In the genomic region with DNA sequence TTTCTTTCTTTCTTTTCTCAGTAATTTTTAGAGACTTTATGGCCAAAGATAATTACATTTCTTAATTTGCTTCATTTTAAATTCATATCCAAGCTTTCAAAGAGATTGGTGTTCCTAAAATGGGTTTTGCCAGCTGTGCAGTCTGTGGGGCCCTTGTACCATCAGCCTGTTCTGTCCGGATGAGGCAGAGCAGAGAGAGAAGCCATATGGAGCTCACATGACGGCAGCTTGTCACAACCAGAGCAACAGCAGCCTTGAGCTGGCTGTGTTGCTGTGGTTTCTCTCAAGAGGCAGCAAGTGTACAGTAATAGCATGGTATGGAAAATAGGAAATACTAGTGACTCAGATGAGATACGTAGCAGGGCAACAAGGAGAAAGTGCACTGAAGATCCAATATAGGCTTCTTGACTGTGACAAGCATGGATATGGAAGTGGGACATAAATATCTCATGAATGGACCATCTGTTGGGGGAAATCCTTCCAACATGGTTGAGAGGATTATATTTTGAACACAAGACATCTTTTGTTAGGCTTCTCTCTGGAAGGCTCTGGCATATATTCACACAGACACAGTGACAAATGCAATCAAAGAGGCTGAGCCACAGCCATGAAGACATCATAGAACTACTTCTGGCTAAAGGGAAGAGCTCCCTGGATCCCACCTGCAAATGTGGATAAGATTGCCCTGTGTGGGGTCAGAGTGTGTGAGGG, we compare ENCODE assay signal across 23 cellular contexts.
A peak's percentile ranks its signal among the peaks of the same experiment; 100 is the strongest.
DNase-seq lines count a peak whose midpoint lies in the region; ATAC-seq, FAIRE-seq and TF ChIP-seq lines count a peak whose summit lies in the region.
"Had no signal": no experiment of that assay in that cellular context is flagged by ENCODE, and none has a peak within 500 bp of the region (broad histone marks: within the 10 kb centered on the region; RNA-seq: fewer than 3 reads in every experiment).

No MANE protein-coding gene starts in this region.

- no peak for ATAC-seq in HG03521 (IDR thresholded peaks at IDR 0.05; ENCODE audit: unreplicated experiment)
- ATAC-seq: stimulated activated memory B cell treated with anti-CD40 and anti-IgM and Interleukin-4, amounts not matched to agents 10 μg/mL and 1 μg/mL and 100 μg/mL, for 72 hours; T-helper 17 cell had no signal

- H3K9ac ChIP-seq in kidney (ENCODE audit: low read length in 2 of 2), result no peak overlapping the region
- H3K9ac ChIP-seq: parathyroid adenoma had no signal

- H3K9me3 ChIP-seq in kidney (ENCODE audit: control insufficient read depth in 1 of 2, low read length in 2 of 2), result no peaks in the 10 kb centered on the region
- H3K9me3 ChIP-seq: MG63, testis had no signal

- no peak overlapping the region for H3K27ac ChIP-seq in kidney (ENCODE audit: low read depth in 2 of 2, low read length in 2 of 2)
- H3K27ac ChIP-seq: brain microvascular endothelial cell, parathyroid adenoma, PC-9, testis had no signal

- no peaks in the 10 kb centered on the region for H3K4me1 ChIP-seq in kidney (ENCODE audit: control insufficient read depth in 1 of 2, insufficient read depth in 1 of 2, low read depth in 1 of 2, low read length in 2 of 2)
- H3K4me1 ChIP-seq: parathyroid adenoma, testis had no signal

- no peak overlapping the region for H3K4me3 ChIP-seq in kidney (ENCODE audit: low read length in 2 of 2)
- H3K4me3 ChIP-seq: MG63, PC-9, testis had no signal

- DNase-seq in Ammon's horn (ENCODE audit: low spot score) (peak; percentile 40), NCI-H1694 treated with DMSO at 0.1 percent for 48 hours (lab: John Stamatoyannopoulos, UW) (peak; percentile 64), amygdala (lab: John Stamatoyannopoulos, UW) (peak in 31 of 56 donors; percentile 1 to 44 (median 15)), middle frontal gyrus (ENCODE audit: extremely low spot score, low spot score) (peak; percentile 26), kidney (no peak), A172 (ENCODE audit: low spot score) (no peak), iPS-NIHi7 (ENCODE audit: extremely low spot score) (no peak)
- DNase-seq: activated CD4-positive, alpha-beta T cell treated with anti-CD3 and anti-CD28 coated beads, Interleukin-2, amount 10 ng/mL, durations not matched to agents 24 days and 14 days; activated naive CD8-positive, alpha-beta T cell treated with anti-CD3 and anti-CD28 coated beads for 36 hours; brain microvascular endothelial cell; MG63; naive B cell; NCI-H1930; NCI-H748 treated with DMSO at 0.1 percent for 48 hours; PC-9; T-helper 17 cell; testis had no signal

- no peak for TF ChIP-seq CTCF in kidney (IDR thresholded peaks at IDR 0.05; ENCODE audit: borderline replicate concordance, extremely low read depth, insufficient read depth)

- intact Hi-C loops in kidney (cut with DNase I), result no loop called here

- FAIRE-seq in kidney (lab: Jason Lieb, UNC), result no peak
- FAIRE-seq: endothelial cell of umbilical vein, G401.6, islet of Langerhans had no signal

- H3K36me3 ChIP-seq in kidney (ENCODE audit: control insufficient read depth in 1 of 2, insufficient read depth in 2 of 2, low read length in 2 of 2), result no peaks in the 10 kb centered on the region
- H3K36me3 ChIP-seq: brain microvascular endothelial cell, MG63 had no signal

Comparison
In these comparisons a context has a peak if more than half of its experiments do, and no peak if none do; other contexts are left out.
1. DNase-seq: peak in Ammon's horn (single experiment), NCI-H1694 treated with DMSO at 0.1 percent for 48 hours (single experiment), amygdala (31 of 56) and middle frontal gyrus (single experiment); none in kidney (single experiment), A172 (single experiment) and iPS-NIHi7 (single experiment).